22 cellular contexts compared by ENCODE assay signal in the genomic region with DNA sequence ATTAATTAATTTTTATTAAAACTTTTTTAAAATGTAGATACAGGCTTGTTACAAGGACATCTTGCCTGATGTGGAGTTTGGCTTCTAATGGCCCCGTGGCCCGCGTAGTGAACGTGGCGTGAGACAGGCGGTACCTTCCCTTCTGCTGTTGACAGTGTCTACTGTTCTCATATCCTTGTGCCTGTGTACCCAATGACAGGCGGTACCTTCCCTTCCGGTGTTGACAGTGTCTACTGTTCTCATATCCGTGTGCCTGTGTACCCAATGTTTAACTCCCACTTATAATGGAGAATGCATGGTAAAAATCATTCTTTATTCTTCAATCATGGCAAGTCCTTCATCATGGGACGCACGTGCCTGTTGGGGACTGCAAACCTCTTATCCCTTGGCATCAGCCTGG.
"Had no signal": no experiment of that assay in that cellular context is flagged by ENCODE, and none has a peak within 500 bp of the region (broad histone marks: within the 10 kb centered on the region; RNA-seq: fewer than 3 reads in every experiment).

No MANE protein-coding gene starts in this region.

- H3K4me1 ChIP-seq: body of pancreas, left ventricle myocardium inferior, upper lobe of left lung had no signal

- H3K9me3 ChIP-seq: body of pancreas, left ventricle myocardium inferior, thoracic aorta, upper lobe of left lung had no signal

- H3K79me2 ChIP-seq: hepatocyte had no signal

- H3K4me3 ChIP-seq: body of pancreas, hepatocyte, left ventricle myocardium inferior, thoracic aorta, upper lobe of left lung had no signal

- H3K27me3 ChIP-seq: body of pancreas, hepatocyte, upper lobe of left lung had no signal

- H3K4me2 ChIP-seq: hepatocyte had no signal

- ATAC-seq: activated CD8-positive, alpha-beta T cell treated with anti-CD3 and anti-CD28 coated beads for 36 hours; activated naive CD8-positive, alpha-beta T cell treated with anti-CD3 and anti-CD28 coated beads, Interleukin-2, amount 50 U/mL, for 24 hours; body of pancreas; esophagus mucosa; natural killer cell treated with Interleukin-12 subunit alpha and Interleukin-12 subunit beta and Interleukin-15 and Interleukin-18, amount 100 ng/mL, for 72 hours; sciatic nerve; stimulated activated effector memory CD8-positive, alpha-beta T cell treated with anti-CD3 and anti-CD28 coated beads, Interleukin-12 subunit alpha, Interleukin-12 subunit beta, amount 100 ng/mL, for 72 hours; stimulated activated naive CD8-positive, alpha-beta T cell treated with anti-CD3 and anti-CD28 coated beads, Interleukin-15, amount 100 ng/mL, for 72 hours had no signal

- DNase-seq: activated CD4-positive, alpha-beta T cell treated with anti-CD3 and anti-CD28 coated beads, Interleukin-2, amount 10 ng/mL, durations not matched to agents 7 days and 5 days; activated CD4-positive, CD25-positive, alpha-beta regulatory T cell treated with anti-CD3 and anti-CD28 coated beads, Interleukin-2, amount 50 U/mL, for 72 hours; activated CD8-positive, alpha-beta T cell treated with anti-CD3 and anti-CD28 coated beads for 36 hours; activated gamma-delta T cell; activated naive CD4-positive, alpha-beta T cell treated with anti-CD3 and anti-CD28 coated beads, Interleukin-2, amount 50 U/mL, for 16 hours; activated naive CD8-positive, alpha-beta T cell treated with anti-CD3 and anti-CD28 coated beads, Interleukin-2, amount 50 U/mL, for 24 hours; dermis blood vessel endothelial cell; effector memory CD4-positive, alpha-beta T cell; kidney glomerular epithelial cell; left ventricle myocardium inferior; small intestine; stimulated activated CD4-positive, alpha-beta T cell treated with anti-CD3 and anti-CD28 coated beads, Interleukin-2, amount 100 ng/mL, for 24 hours; stimulated activated naive CD8-positive, alpha-beta T cell treated with anti-CD3 and anti-CD28 coated beads, Interleukin-15, amount 100 ng/mL, for 72 hours; upper lobe of left lung had no signal

- H3K27ac ChIP-seq: body of pancreas, hepatocyte, left ventricle myocardium inferior, thoracic aorta, upper lobe of left lung, VCaP had no signal

- H2AFZ ChIP-seq: hepatocyte had no signal

- H3K36me3 ChIP-seq: left ventricle myocardium inferior, thoracic aorta, upper lobe of left lung had no signal
